In genomic region chr9:78015242-78015641, GRCh38 we compare ENCODE assay signal across 12 cellular contexts.
"Had no signal": no experiment of that assay in that cellular context is flagged by ENCODE, and none has a peak within 500 bp of the region (broad histone marks: within the 10 kb centered on the region; RNA-seq: fewer than 3 reads in every experiment).

No MANE protein-coding gene starts in this region.

- DNase-seq: activated CD4-positive, alpha-beta T cell treated with anti-CD3 and anti-CD28 coated beads, Interleukin-2, amount 50 U/mL, for 4 hours; activated effector memory CD4-positive, alpha-beta T cell treated with anti-CD3 and anti-CD28 coated beads, Interleukin-2, amount 50 U/mL, for 16 hours; activated T-cell treated with anti-CD3 and anti-CD28 coated beads, Interleukin-2, amount 50 U/mL, for 1 hour; esophagus squamous epithelium; immature natural killer cell; left cardiac atrium; lower lobe of right lung; midbrain; naive B cell; posterior cingulate gyrus; T-helper 1 cell had no signal

- H3K36me3 ChIP-seq: breast epithelium, esophagus squamous epithelium, lower lobe of right lung had no signal

- H3K4me3 ChIP-seq: breast epithelium, esophagus squamous epithelium, lower lobe of right lung had no signal

- H3K4me1 ChIP-seq: breast epithelium had no signal

- H3K9me3 ChIP-seq: breast epithelium, esophagus squamous epithelium, lower lobe of right lung had no signal

- H3K27me3 ChIP-seq: breast epithelium, esophagus squamous epithelium had no signal

- H3K27ac ChIP-seq: breast epithelium, esophagus squamous epithelium, lower lobe of right lung had no signal
